ENCODE assay signal across 16 cellular contexts in the genomic region with DNA sequence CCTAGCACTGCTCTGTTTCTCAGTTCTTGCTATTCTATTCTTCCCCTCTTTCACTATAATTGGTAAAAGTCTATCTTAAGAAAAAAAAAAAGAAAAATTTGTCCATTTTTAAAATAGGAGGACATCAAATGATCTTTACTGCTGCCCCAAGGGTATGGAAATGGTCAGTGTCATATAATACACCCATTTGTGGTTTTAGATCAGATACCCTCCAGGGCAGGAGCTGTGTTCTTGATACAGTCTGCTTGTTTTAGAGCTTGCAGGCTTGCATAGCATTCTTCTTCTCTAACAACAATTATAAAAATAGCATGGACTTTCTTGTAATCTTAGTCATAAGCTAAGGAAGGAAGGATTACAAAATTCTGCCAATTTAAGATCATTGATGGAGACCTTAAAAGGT.
"Had no signal": no experiment of that assay in that cellular context is flagged by ENCODE, and none has a peak within 500 bp of the region (broad histone marks: within the 10 kb centered on the region; RNA-seq: fewer than 3 reads in every experiment).

No MANE protein-coding gene starts in this region.

- ATAC-seq: activated CD8-positive, alpha-beta T cell treated with anti-CD3 and anti-CD28 coated beads for 36 hours; activated T-cell treated with anti-CD3 and anti-CD28 coated beads, Interleukin-2, amount 50 U/mL, for 72 hours; esophagus mucosa; foreskin keratinocyte; left colon; stimulated activated naive CD8-positive, alpha-beta T cell treated with anti-CD3 and anti-CD28 coated beads, Interleukin-15, amount 100 ng/mL, for 72 hours had no signal

- H3K4me3 ChIP-seq: ovary, testis had no signal

- DNase-seq: activated CD8-positive, alpha-beta memory T cell treated with anti-CD3 and anti-CD28 coated beads, Interleukin-2, amount 50 U/mL, for 4 hours; activated CD8-positive, alpha-beta T cell treated with anti-CD3 and anti-CD28 coated beads for 36 hours; activated gamma-delta T cell treated with Interleukin-2 at 50 U/mL for 16 hours; activated naive CD8-positive, alpha-beta T cell treated with anti-CD3 and anti-CD28 coated beads for 36 hours; activated T-cell treated with anti-CD3 and anti-CD28 coated beads, Interleukin-2, amount 50 U/mL, for 72 hours; anterior cingulate cortex; cerebellar nuclear complex; dermis blood vessel endothelial cell; foreskin keratinocyte; head of caudate nucleus; left colon; ovary; stimulated activated CD4-positive, alpha-beta T cell treated with anti-CD3 and anti-CD28 coated beads, Interleukin-4, amount 100 ng/mL, for 4 hours; stimulated activated naive CD8-positive, alpha-beta T cell treated with anti-CD3 and anti-CD28 coated beads, Interleukin-15, amount 100 ng/mL, for 72 hours; testis had no signal

- H3K27ac ChIP-seq: foreskin keratinocyte, ovary, testis had no signal
